In the genomic region with DNA sequence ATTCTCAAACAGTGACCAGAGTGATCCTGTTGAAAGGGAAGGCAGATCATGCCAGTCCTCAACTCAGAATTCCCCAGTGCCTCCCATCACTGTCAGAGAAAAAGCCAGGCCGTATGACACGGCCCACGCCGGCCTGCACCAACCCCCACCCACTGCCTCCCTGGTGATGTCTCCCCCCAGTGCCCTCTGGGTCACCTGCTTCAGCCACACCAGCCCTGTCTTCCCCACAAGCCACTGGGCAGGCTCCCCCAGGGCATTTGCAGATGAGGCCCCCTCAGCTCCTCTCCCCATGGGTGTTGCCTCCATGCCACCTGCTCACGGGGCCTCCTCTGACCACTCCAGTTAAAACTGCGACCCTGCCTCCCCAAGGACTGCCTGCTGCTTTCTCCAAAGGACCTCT, we compare ENCODE assay signal across 29 cellular contexts.
"Had no signal": no experiment of that assay in that cellular context is flagged by ENCODE, and none has a peak within 500 bp of the region (broad histone marks: within the 10 kb centered on the region; RNA-seq: fewer than 3 reads in every experiment).

No MANE protein-coding gene starts in this region.

- H3K4me3 ChIP-seq: coronary artery, dorsolateral prefrontal cortex, pancreas, psoas muscle, right atrium auricular region, smooth muscle cell, testis, transverse colon, uterus had no signal

- H3K36me3 ChIP-seq: neutrophil, pancreas, right atrium auricular region, transverse colon, uterus, WERI-Rb-1 had no signal

- H3K27ac ChIP-seq: neutrophil, pancreas, psoas muscle, right atrium auricular region, testis, transverse colon, uterus, WERI-Rb-1 had no signal

- DNase-seq: activated CD4-positive, alpha-beta T cell treated with anti-CD3 and anti-CD28 coated beads, Interleukin-2, amount 50 U/mL, for 1 hour; activated CD4-positive, CD25-positive, alpha-beta regulatory T cell treated with anti-CD3 and anti-CD28 coated beads, Interleukin-2, amount 50 U/mL, for 72 hours; activated CD8-positive, alpha-beta T cell treated with anti-CD3 and anti-CD28 coated beads for 36 hours; activated naive CD4-positive, alpha-beta T cell treated with Interleukin-2 at 50 U/mL for 16 hours; activated T-cell treated with anti-CD3 and anti-CD28 coated beads, Interleukin-2, amount 50 U/mL, for 48 hours; dorsolateral prefrontal cortex; effector memory CD4-positive, alpha-beta T cell; left ventricle myocardium superior; natural killer cell; pancreas; psoas muscle; stimulated activated CD4-positive, alpha-beta T cell treated with anti-CD3 and anti-CD28 coated beads, Interleukin-1b, Interleukin-23, amount 100 ng/mL, for 48 hours; stimulated activated CD4-positive, alpha-beta T cell treated with anti-CD3 and anti-CD28 coated beads, Interleukin-4, amount 100 ng/mL, for 4 hours; stimulated activated CD8-positive, alpha-beta memory T cell treated with anti-CD3 and anti-CD28 coated beads, Interleukin-4, amount 100 ng/mL, for 48 hours; stimulated activated naive B cell treated with anti-CD40 and anti-IgM and Interleukin-4, amounts not matched to agents 10 μg/mL and 1 μg/mL and 100 μg/mL, for 72 hours; SW 1271; T1000; testis; transverse colon; uterus; WERI-Rb-1 had no signal

- H3K27ac Mint-ChIP-seq: activated CD8-positive, alpha-beta T cell treated with anti-CD3 and anti-CD28 coated beads for 36 hours; activated naive CD8-positive, alpha-beta T cell; activated T-helper 2 cell treated with anti-CD3 and anti-CD28 coated beads, Interferon-gamma antibody, Interleukin-2, Interleukin-4, amounts not matched to agents 10 μg/mL and 5 μg/mL and 100 μg/mL, durations not matched to agents 14 hours and 24 hours and 36 hours; memory B cell; natural killer cell; stimulated activated naive B cell treated with anti-CD40 and anti-IgM and Interleukin-4, amounts not matched to agents 10 μg/mL and 1 μg/mL and 100 μg/mL, for 72 hours; T-helper 1 cell treated with Interleukin-12 subunit alpha and Interleukin-12 subunit beta and Interleukin-4 antibody, amounts not matched to agents 30 μg/mL and 1 μg/mL, for 36 hours had no signal

- H3K27me3 Mint-ChIP-seq: activated CD8-positive, alpha-beta T cell treated with anti-CD3 and anti-CD28 coated beads for 36 hours; activated naive CD8-positive, alpha-beta T cell; stimulated activated naive B cell treated with anti-CD40 and anti-IgM and Interleukin-4, amounts not matched to agents 10 μg/mL and 1 μg/mL and 100 μg/mL, for 72 hours had no signal

- H3K4me1 ChIP-seq: pancreas, testis, transverse colon, uterus had no signal

- H3K4me2 ChIP-seq: smooth muscle cell had no signal

- H3K9me3 Mint-ChIP-seq: activated CD8-positive, alpha-beta T cell treated with anti-CD3 and anti-CD28 coated beads for 36 hours; activated T-helper 2 cell treated with anti-CD3 and anti-CD28 coated beads, Interferon-gamma antibody, Interleukin-2, Interleukin-4, amounts not matched to agents 10 μg/mL and 5 μg/mL and 100 μg/mL, durations not matched to agents 14 hours and 24 hours and 36 hours; memory B cell; natural killer cell; T-helper 1 cell treated with Interleukin-12 subunit alpha and Interleukin-12 subunit beta and Interleukin-4 antibody, amounts not matched to agents 30 μg/mL and 1 μg/mL, for 36 hours had no signal

- H3K4me3 Mint-ChIP-seq: activated CD8-positive, alpha-beta T cell treated with anti-CD3 and anti-CD28 coated beads for 36 hours; activated naive CD8-positive, alpha-beta T cell; memory B cell; natural killer cell; stimulated activated naive B cell treated with anti-CD40 and anti-IgM and Interleukin-4, amounts not matched to agents 10 μg/mL and 1 μg/mL and 100 μg/mL, for 72 hours; T-helper 1 cell treated with Interleukin-12 subunit alpha and Interleukin-12 subunit beta and Interleukin-4 antibody, amounts not matched to agents 30 μg/mL and 1 μg/mL, for 36 hours had no signal

- H3K27me3 ChIP-seq: dorsolateral prefrontal cortex, neutrophil, pancreas, right atrium auricular region, testis, transverse colon, uterus had no signal

- ATAC-seq: activated CD8-positive, alpha-beta T cell treated with anti-CD3 and anti-CD28 coated beads for 36 hours; left ventricle myocardium superior; natural killer cell; pancreas; psoas muscle had no signal

- H3K36me3 Mint-ChIP-seq: activated naive CD8-positive, alpha-beta T cell; memory B cell; natural killer cell had no signal

- H3K9me3 ChIP-seq: neutrophil, pancreas, psoas muscle, right atrium auricular region, testis, transverse colon, uterus had no signal
